ENCODE assay signal across 22 cellular contexts in genomic region chr15:78681306-78682012, GRCh38. TPM values are rescaled to one million over a fixed set of nuclear protein-coding genes. Genes with fewer than 3 reads are reported as not detected.
DNase-seq lines count a peak whose midpoint lies in the region; TF ChIP-seq lines count a peak whose summit lies in the region.
"Had no signal": no experiment of that assay in that cellular context is flagged by ENCODE, and none has a peak within 500 bp of the region (broad histone marks: within the 10 kb centered on the region; RNA-seq: fewer than 3 reads in every experiment).

No MANE protein-coding gene starts in this region.

- no peak overlapping the region for H2AFZ ChIP-seq in neural progenitor cell (replicated peaks)

- H3K4me3 ChIP-seq in neural progenitor cell, result no peak overlapping the region
- H3K4me3 ChIP-seq: HAP-1, upper lobe of left lung had no signal

- no peak for TF ChIP-seq CTCF in neural progenitor cell (IDR thresholded peaks at IDR 0.05)

- no peaks in the 10 kb centered on the region for H3K36me3 ChIP-seq in neural progenitor cell
- H3K36me3 ChIP-seq: HAP-1, upper lobe of left lung had no signal

- no peaks in the 10 kb centered on the region for H3K36me3 Mint-ChIP-seq in neural progenitor cell
- H3K36me3 Mint-ChIP-seq: activated CD4-positive, alpha-beta memory T cell treated with anti-CD3 and anti-CD28 coated beads for 36 hours; natural killer cell; T-cell had no signal

- H3K4me1 Mint-ChIP-seq in neural progenitor cell, result peaks cover 30% of the 10 kb centered on the region
- H3K4me1 Mint-ChIP-seq: natural killer cell had no signal

- H3K9ac ChIP-seq in neural progenitor cell, result no peak overlapping the region

- H3F3A ChIP-seq in neural progenitor cell (ENCODE audit: low read depth), result peaks cover 9% of the 10 kb centered on the region

- peaks cover 10% of the 10 kb centered on the region for H3K27me3 ChIP-seq in neural progenitor cell
- H3K27me3 ChIP-seq: upper lobe of left lung had no signal

- H3K4me3 Mint-ChIP-seq in neural progenitor cell, result peak overlapping the region; percentile 11
- H3K4me3 Mint-ChIP-seq: activated CD4-positive, alpha-beta memory T cell treated with anti-CD3 and anti-CD28 coated beads for 36 hours; activated naive CD8-positive, alpha-beta T cell treated with anti-CD3 and anti-CD28 coated beads, Interleukin-2, amount 50 U/mL, for 24 hours; activated T-cell treated with anti-CD3 and anti-CD28 coated beads, Interleukin-2, amount 50 U/mL, for 72 hours; natural killer cell; stimulated activated naive CD8-positive, alpha-beta T cell treated with anti-CD3 and anti-CD28 coated beads, Interleukin-15, Interleukin-2, amounts not matched to agents 100 ng/mL and 50 ng/mL, for 24 hours; T-cell had no signal

- H3K27ac Mint-ChIP-seq in neural progenitor cell, result no peak overlapping the region
- H3K27ac Mint-ChIP-seq: activated CD4-positive, alpha-beta memory T cell treated with anti-CD3 and anti-CD28 coated beads for 36 hours; activated naive CD8-positive, alpha-beta T cell treated with anti-CD3 and anti-CD28 coated beads, Interleukin-2, amount 50 U/mL, for 24 hours; activated T-cell treated with anti-CD3 and anti-CD28 coated beads, Interleukin-2, amount 50 U/mL, for 72 hours; natural killer cell; stimulated activated naive CD8-positive, alpha-beta T cell treated with anti-CD3 and anti-CD28 coated beads, Interleukin-15, Interleukin-2, amounts not matched to agents 100 ng/mL and 50 ng/mL, for 24 hours; T-cell had no signal

- peak overlapping the region; percentile 28 for H3K4me2 ChIP-seq in neural progenitor cell

- DNase-seq in DMS 273 treated with DMSO at 0.1 percent for 48 hours (lab: John Stamatoyannopoulos, UW) (peak; percentile 88), NCI-H1092 treated with DMSO at 0.1 percent for 48 hours (lab: John Stamatoyannopoulos, UW) (peak; percentile 17), SK-N-DZ (ENCODE audit: low spot score) (peak; percentile 100), neural progenitor cell (ENCODE audit: low spot score) (peak; percentile 76), SIG-M5 (lab: John Stamatoyannopoulos, UW) (no peak), cortex of kidney (lab: John Stamatoyannopoulos, UW) (no peak), MV-4-11 (lab: John Stamatoyannopoulos, UW) (no peak), activated gamma-delta T cell treated with Interleukin-2 at 50 U/mL for 16 hours (no peak)
- DNase-seq: activated CD4-positive, alpha-beta memory T cell treated with anti-CD3 and anti-CD28 coated beads for 36 hours; activated naive CD8-positive, alpha-beta T cell treated with anti-CD3 and anti-CD28 coated beads, Interleukin-2, amount 50 U/mL, for 24 hours; activated T-cell treated with anti-CD3 and anti-CD28 coated beads, Interleukin-2, amount 50 U/mL, for 72 hours; effector memory CD4-positive, alpha-beta T cell; natural killer cell; NCI-H2107; T-cell; upper lobe of left lung had no signal

- H3K9me3 Mint-ChIP-seq in neural progenitor cell, result no peaks in the 10 kb centered on the region
- H3K9me3 Mint-ChIP-seq: activated CD4-positive, alpha-beta memory T cell treated with anti-CD3 and anti-CD28 coated beads for 36 hours; activated naive CD8-positive, alpha-beta T cell treated with anti-CD3 and anti-CD28 coated beads, Interleukin-2, amount 50 U/mL, for 24 hours; activated T-cell treated with anti-CD3 and anti-CD28 coated beads, Interleukin-2, amount 50 U/mL, for 72 hours; natural killer cell; stimulated activated naive CD8-positive, alpha-beta T cell treated with anti-CD3 and anti-CD28 coated beads, Interleukin-15, Interleukin-2, amounts not matched to agents 100 ng/mL and 50 ng/mL, for 24 hours; T-cell had no signal

- H3K4me1 ChIP-seq in neural progenitor cell, result peaks cover 39% of the 10 kb centered on the region
- H3K4me1 ChIP-seq: upper lobe of left lung had no signal

- no peaks in the 10 kb centered on the region for H3K79me2 ChIP-seq in neural progenitor cell (ENCODE audit: low read depth)

- no peak overlapping the region for H3K27ac ChIP-seq in neural progenitor cell
- H3K27ac ChIP-seq: upper lobe of left lung, VCaP had no signal

- no peaks in the 10 kb centered on the region for H3K9me3 ChIP-seq in neural progenitor cell (ENCODE audit: low read depth)
- H3K9me3 ChIP-seq: HAP-1, upper lobe of left lung had no signal

- H4K20me1 ChIP-seq in neural progenitor cell (ENCODE audit: low read depth), result no peaks in the 10 kb centered on the region

- peaks cover 11% of the 10 kb centered on the region for H3K27me3 Mint-ChIP-seq in neural progenitor cell (ENCODE audit: insufficient read depth, low read depth)
- H3K27me3 Mint-ChIP-seq: activated CD4-positive, alpha-beta memory T cell treated with anti-CD3 and anti-CD28 coated beads for 36 hours; activated naive CD8-positive, alpha-beta T cell treated with anti-CD3 and anti-CD28 coated beads, Interleukin-2, amount 50 U/mL, for 24 hours; stimulated activated naive CD8-positive, alpha-beta T cell treated with anti-CD3 and anti-CD28 coated beads, Interleukin-15, Interleukin-2, amounts not matched to agents 100 ng/mL and 50 ng/mL, for 24 hours had no signal

RNA-seq across cellular contexts. Expression of gene CHRNB4, which starts 40.4 kb away (rescaled TPM):
- 38.0 and 38.9 TPM in 2 replicates for polyA plus RNA-seq in SK-N-DZ (2014; cell fraction: cytosol; rRNA removed)
- 18.3 and 33.6 TPM in 2 replicates for polyA plus RNA-seq in SK-N-DZ (2014; cell fraction: nucleus; rRNA removed)
- 0.24 and 0.37 TPM in 2 replicates for total RNA-seq in neural progenitor cell (ENCODE audit: low replicate concordance)
- total RNA-seq: activated CD4-positive, alpha-beta memory T cell treated with anti-CD3 and anti-CD28 coated beads for 36 hours; activated T-cell treated with anti-CD3 and anti-CD28 coated beads, Interleukin-2, amount 50 U/mL, for 72 hours; bronchial epithelial cell; lung microvascular endothelial cell; natural killer cell; RPMI7951; T-cell; upper lobe of left lung had no signal

Comparison
In these comparisons a context has a peak if more than half of its experiments do, and no peak if none do; other contexts are left out.
1. DNase-seq: peak in DMS 273 treated with DMSO at 0.1 percent for 48 hours (single experiment), NCI-H1092 treated with DMSO at 0.1 percent for 48 hours (single experiment), SK-N-DZ (single experiment) and neural progenitor cell (single experiment); none in SIG-M5 (single experiment), cortex of kidney (single experiment), MV-4-11 (single experiment) and activated gamma-delta T cell treated with Interleukin-2 at 50 U/mL for 16 hours (single experiment).